ENCODE assay signal across 9 cellular contexts in the genomic region with DNA sequence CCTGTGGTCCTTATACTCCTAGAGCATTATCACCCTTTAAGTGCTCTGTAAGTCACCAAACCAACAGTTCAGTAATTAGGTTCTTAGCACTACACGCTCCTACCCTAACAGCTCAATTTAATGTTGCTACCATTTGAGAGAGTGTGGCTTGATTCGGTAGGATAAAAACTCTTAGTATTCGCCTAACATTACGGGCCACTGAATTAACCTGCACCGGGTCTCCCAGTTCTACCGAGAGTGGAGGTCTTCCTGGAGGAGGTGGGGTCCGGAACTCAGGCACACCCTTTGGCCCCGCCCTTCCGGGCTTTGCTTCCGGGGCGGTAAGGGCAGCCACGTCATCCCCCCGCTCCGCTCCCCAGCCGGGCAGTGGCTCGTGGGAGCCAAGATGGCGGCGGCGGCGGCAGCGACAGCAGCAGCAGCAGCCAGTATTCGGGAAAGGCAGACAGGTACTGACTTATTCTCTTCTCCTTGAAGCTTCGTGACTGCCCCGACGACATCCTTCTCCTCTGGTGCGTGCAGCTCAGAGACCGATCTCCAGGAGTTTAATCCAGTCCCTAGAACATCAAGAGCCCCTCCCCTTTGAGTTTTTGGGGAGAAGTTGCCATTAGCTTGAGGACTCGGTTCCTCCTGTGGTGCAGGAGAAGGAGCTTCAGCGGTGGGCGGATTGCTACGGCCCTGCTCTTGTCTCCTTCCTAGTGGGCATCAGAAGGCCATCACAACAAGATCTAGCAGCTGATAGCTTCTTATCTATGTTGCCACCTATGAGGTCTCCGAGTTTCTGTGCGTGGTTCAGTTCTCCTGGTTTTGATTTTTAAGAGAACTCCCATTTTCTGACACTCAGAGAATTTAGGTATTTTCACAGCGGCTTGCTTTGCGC. TPM values are rescaled to one million over a fixed set of nuclear protein-coding genes. Genes with fewer than 3 reads are reported as not detected.
DNase-seq lines count a peak whose midpoint lies in the region; ATAC-seq, FAIRE-seq and TF ChIP-seq lines count a peak whose summit lies in the region.
"Had no signal": no experiment of that assay in that cellular context is flagged by ENCODE, and none has a peak within 500 bp of the region (broad histone marks: within the 10 kb centered on the region; RNA-seq: fewer than 3 reads in every experiment).

A gene with protein sequence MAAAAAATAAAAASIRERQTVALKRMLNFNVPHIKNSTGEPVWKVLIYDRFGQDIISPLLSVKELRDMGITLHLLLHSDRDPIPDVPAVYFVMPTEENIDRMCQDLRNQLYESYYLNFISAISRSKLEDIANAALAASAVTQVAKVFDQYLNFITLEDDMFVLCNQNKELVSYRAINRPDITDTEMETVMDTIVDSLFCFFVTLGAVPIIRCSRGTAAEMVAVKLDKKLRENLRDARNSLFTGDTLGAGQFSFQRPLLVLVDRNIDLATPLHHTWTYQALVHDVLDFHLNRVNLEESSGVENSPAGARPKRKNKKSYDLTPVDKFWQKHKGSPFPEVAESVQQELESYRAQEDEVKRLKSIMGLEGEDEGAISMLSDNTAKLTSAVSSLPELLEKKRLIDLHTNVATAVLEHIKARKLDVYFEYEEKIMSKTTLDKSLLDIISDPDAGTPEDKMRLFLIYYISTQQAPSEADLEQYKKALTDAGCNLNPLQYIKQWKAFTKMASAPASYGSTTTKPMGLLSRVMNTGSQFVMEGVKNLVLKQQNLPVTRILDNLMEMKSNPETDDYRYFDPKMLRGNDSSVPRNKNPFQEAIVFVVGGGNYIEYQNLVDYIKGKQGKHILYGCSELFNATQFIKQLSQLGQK (plus strand): TSS at position 366 of the 877 bp plus-strand sequence. CDS start 20 bp downstream, at position 386.

- peaks cover 46% of the 10 kb centered on the region for H3K4me1 Mint-ChIP-seq in chondrocyte (ENCODE audit: low read depth)

- H3K4me3 ChIP-seq in AG10803 (ENCODE audit: low read length), result peak within 1 kb of the TSS; percentile 93
- peak within 1 kb of the TSS; percentile 95 to 98 for H3K4me3 ChIP-seq in kidney (ENCODE audit: low read length in 2 of 2)

- no peaks in the 10 kb centered on the region for H3K9me3 Mint-ChIP-seq in chondrocyte (ENCODE audit: low read depth)

- TF ChIP-seq CTCF in AG10803 (conservative IDR thresholded peaks at IDR 0.05; ENCODE audit: low read length) (no peak), chondrocyte (IDR thresholded peaks at IDR 0.05) (no peak), kidney (IDR thresholded peaks at IDR 0.05; ENCODE audit: borderline replicate concordance, extremely low read depth, insufficient read depth) (no peak)

- no peaks in the 10 kb centered on the region for H3K27me3 Mint-ChIP-seq in chondrocyte (ENCODE audit: low read depth)

- H3K4me1 ChIP-seq in kidney (ENCODE audit: control insufficient read depth in 1 of 2, insufficient read depth in 1 of 2, low read depth in 1 of 2, low read length in 2 of 2), result peaks cover 5% of the 10 kb centered on the region in 2 donors

- ATAC-seq in GM19043 (IDR thresholded peaks at IDR 0.05; ENCODE audit: low read depth, unreplicated experiment), result peak; percentile 95
- peak; percentile 84 for ATAC-seq in HG03378 (IDR thresholded peaks at IDR 0.05; ENCODE audit: unreplicated experiment)

- peak within 1 kb of the TSS; percentile 92 for H3K4me3 Mint-ChIP-seq in chondrocyte (ENCODE audit: unreplicated experiment)

- intact Hi-C loops in kidney (cut with DNase I), result no loop called here

- peak within 1 kb of the TSS; percentile 98 for H3K27ac Mint-ChIP-seq in chondrocyte (ENCODE audit: unreplicated experiment)

- DNase-seq in AG10803 (ENCODE audit: low read depth), result peak; percentile 87
- peak; percentile 91 for DNase-seq in NCI-H510A (lab: John Stamatoyannopoulos, UW)
- DNase-seq in activated CD4-positive, alpha-beta T cell treated with anti-CD3 and anti-CD28 coated beads for 24 hours (ENCODE audit: low read depth in 2 of 2), result peak; percentile 87 to 90
- peak; percentile 97 for DNase-seq in chondrocyte (ENCODE audit: low spot score)
- DNase-seq in kidney, result peak; percentile 98
- DNase-seq in stimulated activated CD4-positive, alpha-beta T cell treated with anti-CD3 and anti-CD28 coated beads, Interleukin-15, amount 100 ng/mL, for 48 hours (ENCODE audit: low read depth in 2 of 2), result peak; percentile 84 to 92

- no peak for FAIRE-seq in kidney (lab: Jason Lieb, UNC)
- FAIRE-seq: colon had no signal

- H3K36me3 Mint-ChIP-seq in chondrocyte (ENCODE audit: low read depth), result peaks cover 6% of the 10 kb centered on the region

- H3K9me3 ChIP-seq in kidney (ENCODE audit: control insufficient read depth in 1 of 2, low read length in 2 of 2), result no peaks in the 10 kb centered on the region

- H3K9ac ChIP-seq in kidney (ENCODE audit: low read length in 2 of 2), result peak within 1 kb of the TSS; percentile 92 to 98

- peak within 1 kb of the TSS; percentile 71 to 84 for H3K27ac ChIP-seq in kidney (ENCODE audit: low read depth in 2 of 2, low read length in 2 of 2)

- no peaks in the 10 kb centered on the region for H3K36me3 ChIP-seq in kidney (ENCODE audit: control insufficient read depth in 1 of 2, insufficient read depth in 2 of 2, low read length in 2 of 2)

RNA-seq across cellular contexts. Expression of the gene that starts here (rescaled TPM):
- total RNA-seq in chondrocyte (82.4 to 99.2 TPM (median 98.2 TPM) in 3 replicates), kidney (74.4 TPM)
- 52.0 TPM for polyA plus RNA-seq in kidney (ENCODE audit: insufficient read depth, low read depth, low replicate concordance)

Comparison
In these comparisons a context has a peak if more than half of its experiments do, and no peak if none do; other contexts are left out.
1. Peak in every context shown above with its lines: DNase-seq, ATAC-seq, H3K4me3 ChIP-seq and H3K27ac ChIP-seq.